8 cellular contexts compared by ENCODE assay signal in the genomic region with DNA sequence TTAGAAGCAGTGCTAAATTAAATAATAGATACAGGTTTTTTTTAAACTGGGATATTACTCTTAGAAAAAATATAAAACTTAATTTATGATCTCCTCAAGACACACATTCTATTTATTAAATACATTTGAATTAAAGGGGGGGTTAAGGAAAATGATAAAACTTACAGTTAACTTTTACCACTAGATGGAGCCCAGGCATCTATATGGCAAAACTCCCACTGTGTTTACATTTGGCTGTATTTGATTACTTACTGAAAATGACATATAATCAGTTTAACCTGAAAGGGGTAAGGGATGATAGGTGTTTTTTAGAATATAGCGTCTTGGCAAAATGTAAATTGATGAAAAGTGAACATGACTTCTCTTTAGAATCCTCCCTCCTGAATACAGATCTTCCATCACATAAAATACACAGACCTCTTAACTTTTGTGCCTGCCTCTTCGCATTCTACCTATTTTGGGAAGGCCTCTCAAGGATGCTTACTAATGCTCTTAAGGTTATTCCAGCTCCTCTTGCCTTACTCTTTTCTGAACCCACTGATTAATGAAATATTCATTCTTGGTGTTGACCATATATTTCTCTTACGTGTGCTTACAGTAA.
A peak's percentile ranks its signal among the peaks of the same experiment; 100 is the strongest.
DNase-seq lines count a peak whose midpoint lies in the region; ATAC-seq and TF ChIP-seq lines count a peak whose summit lies in the region.

No MANE protein-coding gene starts in this region.

- H3K4me2 ChIP-seq in mammary epithelial cell (ENCODE audit: insufficient read depth, low read depth, low read length) (no peak overlapping the region), neural cell (ENCODE audit: low read length) (no peak overlapping the region)

- POLR2A ChIA-PET in CD8-positive, alpha-beta T cell (lab: Charles Lee), result no interaction called here

- no peak for ATAC-seq in CD8-positive, alpha-beta T cell
- ATAC-seq in activated T-helper 17 cell treated with anti-CD3 and anti-CD28 coated beads, Interleukin-2, amount 50 U/mL, for 72 hours (replicated peaks), result no peak

- TF ChIP-seq RAD21 in neural cell (conservative IDR thresholded peaks at IDR 0.05), result peak; percentile 70

- H3K9ac ChIP-seq in mammary epithelial cell (ENCODE audit: insufficient read depth, low read length), result no peak overlapping the region
- H3K9ac ChIP-seq in neural cell (ENCODE audit: low read length), result no peak overlapping the region

- no peaks in the 10 kb centered on the region for H3K4me1 ChIP-seq in mammary epithelial cell (ENCODE audit: insufficient read depth, low read length)
- no peaks in the 10 kb centered on the region for H3K4me1 ChIP-seq in CD8-positive, alpha-beta T cell (ENCODE audit: insufficient read depth, low read length)

- H3K27me3 ChIP-seq in mammary epithelial cell (ENCODE audit: insufficient read depth, low read length) (no peaks in the 10 kb centered on the region), neural cell (ENCODE audit: insufficient read depth, low read depth, low read length) (no peaks in the 10 kb centered on the region)
- H3K27me3 ChIP-seq in CD8-positive, alpha-beta T cell (ENCODE audit: insufficient read depth, low read length), result no peaks in the 10 kb centered on the region

- no TSS peak for BruUV-seq in mammary epithelial cell (replicated peaks; lab: Mats Ljungman, UMichigan)

- intact Hi-C loops in mammary epithelial cell (cut with micrococcal nuclease), result loop anchor here (1.0 kb wide), 2 partner anchors 395 to 745 kb away; no protein-coding TSS in a partner anchor
- intact Hi-C loops in CD8-positive, alpha-beta T cell (cut with DNase I, micrococcal nuclease), result no loop called here

- DNase-seq in NCI-H1436 (lab: John Stamatoyannopoulos, UW), result peak; percentile 29
- no peak for DNase-seq in NCI-H1436 treated with DMSO at 0.1 percent for 48 hours (lab: John Stamatoyannopoulos, UW)
- DNase-seq in NCI-H1694 treated with DMSO at 0.1 percent for 48 hours (lab: John Stamatoyannopoulos, UW), result peak; percentile 45
- DNase-seq in mammary epithelial cell, result no peak
- DNase-seq in cerebellar nuclear complex (lab: John Stamatoyannopoulos, UW), result no peak
- DNase-seq in CD8-positive, alpha-beta T cell, result no peak

- H3K4me3 ChIP-seq in mammary epithelial cell (replicated peaks in 1 of 3; ENCODE audit: insufficient read depth in 1 of 3, low read depth in 2 of 3, low read length in 3 of 3) (no peak overlapping the region), neural cell (ENCODE audit: low read length) (no peak overlapping the region)
- no peak overlapping the region for H3K4me3 ChIP-seq in CD8-positive, alpha-beta T cell (ENCODE audit: low read depth, low read length)

- no peaks in the 10 kb centered on the region for H3K36me3 Mint-ChIP-seq in CD8-positive, alpha-beta T cell
- H3K36me3 Mint-ChIP-seq in activated T-helper 17 cell treated with anti-CD3 and anti-CD28 coated beads, Interleukin-2, amount 50 U/mL, for 72 hours (ENCODE audit: low read depth), result no peaks in the 10 kb centered on the region

- no peaks in the 10 kb centered on the region for H3F3A ChIP-seq in neural cell (ENCODE audit: insufficient read depth, low read length, poor library complexity, severe bottlenecking)

- no peaks in the 10 kb centered on the region for H3K9me3 Mint-ChIP-seq in CD8-positive, alpha-beta T cell
- no peaks in the 10 kb centered on the region for H3K9me3 Mint-ChIP-seq in activated T-helper 17 cell treated with anti-CD3 and anti-CD28 coated beads, Interleukin-2, amount 50 U/mL, for 72 hours

- H2AFZ ChIP-seq in mammary epithelial cell (ENCODE audit: low read depth, low read length) (no peak overlapping the region), neural cell (ENCODE audit: low read depth, low read length) (no peak overlapping the region)

- H3K36me3 ChIP-seq in mammary epithelial cell (ENCODE audit: insufficient read depth, low read length) (no peaks in the 10 kb centered on the region), neural cell (ENCODE audit: insufficient read depth, low read length) (no peaks in the 10 kb centered on the region)
- H3K36me3 ChIP-seq in CD8-positive, alpha-beta T cell (ENCODE audit: insufficient read depth, low read length), result no peaks in the 10 kb centered on the region

- H3K4me3 Mint-ChIP-seq in CD8-positive, alpha-beta T cell, result no peak overlapping the region
- H3K4me3 Mint-ChIP-seq in activated T-helper 17 cell treated with anti-CD3 and anti-CD28 coated beads, Interleukin-2, amount 50 U/mL, for 72 hours, result no peak overlapping the region

- H3K27ac Mint-ChIP-seq in CD8-positive, alpha-beta T cell, result no peak overlapping the region
- H3K27ac Mint-ChIP-seq in activated T-helper 17 cell treated with anti-CD3 and anti-CD28 coated beads, Interleukin-2, amount 50 U/mL, for 72 hours, result no peak overlapping the region

- no peaks in the 10 kb centered on the region for H3K4me1 Mint-ChIP-seq in CD8-positive, alpha-beta T cell (ENCODE audit: low read depth)
- H3K4me1 Mint-ChIP-seq in activated T-helper 17 cell treated with anti-CD3 and anti-CD28 coated beads, Interleukin-2, amount 50 U/mL, for 72 hours, result no peaks in the 10 kb centered on the region

- dilution Hi-C loops in mammary epithelial cell (cut with HindIII; ENCODE audit: low sequenced_read_pairs), result loop anchor here (25.0 kb wide), 1 partner anchor 736 kb away; no protein-coding TSS in a partner anchor

- CTCF ChIA-PET in mammary epithelial cell (lab: Charles Lee; ENCODE audit: low non-redundant PET), result no interaction called here
- CTCF ChIA-PET in CD8-positive, alpha-beta T cell (lab: Charles Lee), result no interaction called here

- no peak for TF ChIP-seq EP300 in neural cell (conservative IDR thresholded peaks at IDR 0.05; ENCODE audit: poor library complexity, severe bottlenecking)

- H3K27ac ChIP-seq in mammary epithelial cell (ENCODE audit: insufficient read depth, low read depth, low read length) (no peak overlapping the region), neural cell (ENCODE audit: low read length) (no peak overlapping the region)
- no peak overlapping the region for H3K27ac ChIP-seq in CD8-positive, alpha-beta T cell (ENCODE audit: low read depth, low read length)

- WGBS in mammary epithelial cell (ENCODE audit: low coverage, missing lambda C conversion rate), result 73% methylated on average over 3 of the region's 3 CpGs

- H4K20me1 ChIP-seq in mammary epithelial cell (ENCODE audit: insufficient read depth, low read length) (no peaks in the 10 kb centered on the region), neural cell (ENCODE audit: insufficient read depth) (no peaks in the 10 kb centered on the region)

- no peaks in the 10 kb centered on the region for H3K27me3 Mint-ChIP-seq in CD8-positive, alpha-beta T cell (ENCODE audit: low read depth)
- H3K27me3 Mint-ChIP-seq in activated T-helper 17 cell treated with anti-CD3 and anti-CD28 coated beads, Interleukin-2, amount 50 U/mL, for 72 hours, result no peaks in the 10 kb centered on the region

- H3K79me2 ChIP-seq in mammary epithelial cell (ENCODE audit: insufficient read depth, low read length) (no peaks in the 10 kb centered on the region), neural cell (replicated peaks; ENCODE audit: insufficient read depth, low read length) (no peaks in the 10 kb centered on the region)

- TF ChIP-seq CTCF in mammary epithelial cell (conservative IDR thresholded peaks at IDR 0.05 in 1 of 2, IDR thresholded peaks at IDR 0.05 in 1 of 2; ENCODE audit: extremely low read depth in 1 of 2, insufficient read depth in 1 of 2, low read depth in 1 of 2, low read length in 2 of 2) (peak; percentile 12 to 51), neural cell (IDR thresholded peaks at IDR 0.05; ENCODE audit: poor library complexity, severe bottlenecking) (peak; percentile 68)
- TF ChIP-seq CTCF in CD8-positive, alpha-beta T cell (IDR thresholded peaks at IDR 0.05), result no peak

- H3K9me2 ChIP-seq in neural cell (ENCODE audit: insufficient read depth, low read length), result no peaks in the 10 kb centered on the region

- H3K9me3 ChIP-seq in mammary epithelial cell (replicated peaks; ENCODE audit: insufficient read depth, low read length), result no peaks in the 10 kb centered on the region
- no peaks in the 10 kb centered on the region for H3K9me3 ChIP-seq in neural cell (ENCODE audit: low read length)
- no peaks in the 10 kb centered on the region for H3K9me3 ChIP-seq in CD8-positive, alpha-beta T cell (ENCODE audit: low read length)

- in situ Hi-C loops in mammary epithelial cell (cut with MboI; ENCODE audit: low sequenced_read_pairs in 2 of 2), result no loop called here

TF ChIP-seq in neural cell, 6 proteins besides CTCF, POLR2A, EP300 and RAD21:
- TF ChIP-seq SMC3 (conservative IDR thresholded peaks at IDR 0.05; ENCODE audit: poor library complexity), result peak; percentile 73
- TF ChIP-seq EZH2 (IDR thresholded peaks at IDR 0.05; ENCODE audit: borderline replicate concordance, insufficient read depth, low read length, poor library complexity, severe bottlenecking), result no peak

Comparison
In these comparisons a context has a peak if more than half of its experiments do, and no peak if none do; other contexts are left out.
1. DNase-seq: peak in NCI-H1436 (single experiment) and NCI-H1694 treated with DMSO at 0.1 percent for 48 hours (single experiment); none in NCI-H1436 treated with DMSO at 0.1 percent for 48 hours (single experiment), mammary epithelial cell (single experiment), cerebellar nuclear complex (0 of 2) and CD8-positive, alpha-beta T cell (0 of 7).